In genomic region chr11:45104790-45105084, GRCh38 we compare ENCODE assay signal across 14 cellular contexts. TPM values are rescaled to one million over a fixed set of nuclear protein-coding genes. Genes with fewer than 3 reads are reported as not detected.
DNase-seq lines count a peak whose midpoint lies in the region; ATAC-seq and TF ChIP-seq lines count a peak whose summit lies in the region.
"Had no signal": no experiment of that assay in that cellular context is flagged by ENCODE, and none has a peak within 500 bp of the region (broad histone marks: within the 10 kb centered on the region; RNA-seq: fewer than 3 reads in every experiment).

No MANE protein-coding gene starts in this region.

- no peak overlapping the region for H3K4me3 Mint-ChIP-seq in activated CD4-positive, alpha-beta T cell treated with anti-CD3 and anti-CD28 coated beads, Interleukin-2, amount 10 ng/mL, durations not matched to agents 24 days and 14 days
- no peak overlapping the region for H3K4me3 Mint-ChIP-seq in T-helper 2 cell treated with Interferon-gamma antibody and Interleukin-4, amounts not matched to agents 5 μg/mL and 100 μg/mL, for 36 hours
- H3K4me3 Mint-ChIP-seq: CD4-positive, alpha-beta T cell; HFFc6 had no signal

- intact Hi-C loops in activated CD4-positive, alpha-beta T cell treated with anti-CD3 and anti-CD28 coated beads, Interleukin-2, amount 10 ng/mL, durations not matched to agents 24 days and 14 days (cut with micrococcal nuclease) = no loop called here
- intact Hi-C loops in lower leg skin (cut with DNase I; ENCODE audit: low total_unique reads) = loop anchor here (5.0 kb wide), 1 partner anchor 183 kb away; the partner anchor contains the start of gene SYT13

- H3K27ac Mint-ChIP-seq in activated CD4-positive, alpha-beta T cell treated with anti-CD3 and anti-CD28 coated beads, Interleukin-2, amount 10 ng/mL, durations not matched to agents 24 days and 14 days = no peak overlapping the region
- H3K27ac Mint-ChIP-seq in T-helper 2 cell treated with Interferon-gamma antibody and Interleukin-4, amounts not matched to agents 5 μg/mL and 100 μg/mL, for 36 hours = no peak overlapping the region
- H3K27ac Mint-ChIP-seq: CD4-positive, alpha-beta T cell; HFFc6 had no signal

- H3K4me3 ChIP-seq in coronary artery (no peak overlapping the region), lower leg skin (ENCODE audit: low read depth, poor library complexity, severe bottlenecking) (no peak overlapping the region)
- H3K4me3 ChIP-seq: A549 had no signal

- H3K36me3 Mint-ChIP-seq in activated CD4-positive, alpha-beta T cell treated with anti-CD3 and anti-CD28 coated beads, Interleukin-2, amount 10 ng/mL, durations not matched to agents 24 days and 14 days (ENCODE audit: low read depth) = no peaks in the 10 kb centered on the region
- H3K36me3 Mint-ChIP-seq in T-helper 2 cell treated with Interferon-gamma antibody and Interleukin-4, amounts not matched to agents 5 μg/mL and 100 μg/mL, for 36 hours (ENCODE audit: low read depth) = no peaks in the 10 kb centered on the region

- WGBS in lower leg skin, 2 donors = 87 to 88% methylated on average over 4 of the region's 4 CpGs

- H3K9me3 Mint-ChIP-seq in activated CD4-positive, alpha-beta T cell treated with anti-CD3 and anti-CD28 coated beads, Interleukin-2, amount 10 ng/mL, durations not matched to agents 24 days and 14 days = no peaks in the 10 kb centered on the region
- H3K9me3 Mint-ChIP-seq in T-helper 2 cell treated with Interferon-gamma antibody and Interleukin-4, amounts not matched to agents 5 μg/mL and 100 μg/mL, for 36 hours = no peaks in the 10 kb centered on the region
- H3K9me3 Mint-ChIP-seq: CD4-positive, alpha-beta T cell; HFFc6 had no signal

- H3K27ac ChIP-seq in coronary artery = no peak overlapping the region
- H3K27ac ChIP-seq: 22Rv1, A549, C4-2B had no signal

- H3K4me1 Mint-ChIP-seq in activated CD4-positive, alpha-beta T cell treated with anti-CD3 and anti-CD28 coated beads, Interleukin-2, amount 10 ng/mL, durations not matched to agents 24 days and 14 days = peaks cover 17% of the 10 kb centered on the region
- peaks cover 6% of the 10 kb centered on the region for H3K4me1 Mint-ChIP-seq in T-helper 2 cell treated with Interferon-gamma antibody and Interleukin-4, amounts not matched to agents 5 μg/mL and 100 μg/mL, for 36 hours (ENCODE audit: low read depth)

- DNase-seq in activated CD4-positive, alpha-beta T cell treated with anti-CD3 and anti-CD28 coated beads, Interleukin-2, amount 10 ng/mL, durations not matched to agents 24 days and 14 days = peak; percentile 50
- no peak for DNase-seq in activated CD4-positive, alpha-beta T cell treated with anti-CD3 and anti-CD28 coated beads for 4 hours
- DNase-seq in D341Med (ENCODE audit: low spot score) (peak; percentile 2), coronary artery (ENCODE audit: low spot score) (peak; percentile 63), lower leg skin (ENCODE audit: low spot score in 2 of 2) (peak; percentile 9 to 49), middle frontal gyrus (ENCODE audit: extremely low spot score, low spot score) (no peak)
- DNase-seq in T-helper 2 cell treated with Interferon-gamma antibody and Interleukin-4, amounts not matched to agents 5 μg/mL and 100 μg/mL, for 36 hours (ENCODE audit: low spot score) = no peak
- DNase-seq: GOT3 had no signal

- TF ChIP-seq CTCF in coronary artery (IDR thresholded peaks at IDR 0.05) (no peak), lower leg skin (IDR thresholded peaks at IDR 0.05) (no peak)

- H3K27me3 Mint-ChIP-seq in activated CD4-positive, alpha-beta T cell treated with anti-CD3 and anti-CD28 coated beads, Interleukin-2, amount 10 ng/mL, durations not matched to agents 24 days and 14 days = peaks cover 10% of the 10 kb centered on the region
- H3K27me3 Mint-ChIP-seq in T-helper 2 cell treated with Interferon-gamma antibody and Interleukin-4, amounts not matched to agents 5 μg/mL and 100 μg/mL, for 36 hours (ENCODE audit: low read depth) = peaks cover 8% of the 10 kb centered on the region

- no peak for TF ChIP-seq POLR2A in lower leg skin (IDR thresholded peaks at IDR 0.05)

- no peak for ATAC-seq in GM18519 (IDR thresholded peaks at IDR 0.05; ENCODE audit: low FRiP score, unreplicated experiment)

RNA-seq across cellular contexts. Expression of gene PRDM11, which starts 41.7 kb away (rescaled TPM):
- 1.4 and 1.9 TPM in 2 replicates for total RNA-seq in activated CD4-positive, alpha-beta T cell treated with anti-CD3 and anti-CD28 coated beads, Interleukin-2, amount 10 ng/mL, durations not matched to agents 24 days and 14 days
- total RNA-seq in lower leg skin = 1 to 10 TPM; 3.2 to 9.5 (median 6.6) TPM

Comparison
In these comparisons a context has a peak if more than half of its experiments do, and no peak if none do; other contexts are left out.
1. DNase-seq: peak in activated CD4-positive, alpha-beta T cell treated with anti-CD3 and anti-CD28 coated beads, Interleukin-2, amount 10 ng/mL, durations not matched to agents 24 days and 14 days (single experiment), D341Med (single experiment), coronary artery (single experiment) and lower leg skin (2 of 2); none in activated CD4-positive, alpha-beta T cell treated with anti-CD3 and anti-CD28 coated beads for 4 hours (0 of 2), T-helper 2 cell treated with Interferon-gamma antibody and Interleukin-4, amounts not matched to agents 5 μg/mL and 100 μg/mL, for 36 hours (single experiment) and middle frontal gyrus (single experiment).